Comparison of ENCODE assay signal across 9 cellular contexts in genomic region chr2:70861774-70862644, GRCh38. TPM values are rescaled to one million over a fixed set of nuclear protein-coding genes. Genes with fewer than 3 reads are reported as not detected.
DNase-seq lines count a peak whose midpoint lies in the region; ATAC-seq, FAIRE-seq and TF ChIP-seq lines count a peak whose summit lies in the region.
"Had no signal": no experiment of that assay in that cellular context is flagged by ENCODE, and none has a peak within 500 bp of the region (broad histone marks: within the 10 kb centered on the region; RNA-seq: fewer than 3 reads in every experiment).

No MANE protein-coding gene starts in this region.

- no peaks in the 10 kb centered on the region for H3K9me3 Mint-ChIP-seq in activated CD4-positive, alpha-beta T cell treated with anti-CD3 and anti-CD28 coated beads, Interleukin-2, amount 10 ng/mL, durations not matched to agents 24 days and 14 days

- TF ChIP-seq CTCF in D721Med (IDR thresholded peaks at IDR 0.05; ENCODE audit: insufficient read depth, missing control alignments) (peak; percentile 91), coronary artery (IDR thresholded peaks at IDR 0.05) (peak; percentile 92), left lung (IDR thresholded peaks at IDR 0.05) (peak; percentile 89 to 90)

- peak overlapping the region; percentile 12 for H3K4me3 Mint-ChIP-seq in activated CD4-positive, alpha-beta T cell treated with anti-CD3 and anti-CD28 coated beads, Interleukin-2, amount 10 ng/mL, durations not matched to agents 24 days and 14 days
- H3K4me3 Mint-ChIP-seq: activated naive CD8-positive, alpha-beta T cell had no signal

- no peaks in the 10 kb centered on the region for H3K9me3 ChIP-seq in left lung

- DNase-seq in D721Med (ENCODE audit: insufficient read length, low spot score) (peak; percentile 59), NCI-H524 treated with DMSO at 0.1 percent for 48 hours (lab: John Stamatoyannopoulos, UW) (peak; percentile 7), coronary artery (ENCODE audit: low spot score) (no peak), left lung (peak; percentile 78 to 85)
- DNase-seq in activated CD4-positive, alpha-beta T cell treated with anti-CD3 and anti-CD28 coated beads, Interleukin-2, amount 10 ng/mL, durations not matched to agents 24 days and 14 days = peak; percentile 92
- peak; percentile 58 to 65 for DNase-seq in stimulated activated CD4-positive, alpha-beta T cell treated with anti-CD3 and anti-CD28 coated beads, Interleukin-4, amount 100 ng/mL, for 4 hours

- peak; percentile 68 for ATAC-seq in HG02759 (IDR thresholded peaks at IDR 0.05; ENCODE audit: unreplicated experiment)
- ATAC-seq in left lung = peak; percentile 99
- ATAC-seq in GM21381 (IDR thresholded peaks at IDR 0.05; ENCODE audit: unreplicated experiment) = no peak

- H3K4me1 ChIP-seq in left lung = no peaks in the 10 kb centered on the region

- no peaks in the 10 kb centered on the region for H3K36me3 Mint-ChIP-seq in activated CD4-positive, alpha-beta T cell treated with anti-CD3 and anti-CD28 coated beads, Interleukin-2, amount 10 ng/mL, durations not matched to agents 24 days and 14 days (ENCODE audit: low read depth)
- H3K36me3 Mint-ChIP-seq: activated naive CD8-positive, alpha-beta T cell had no signal

- H3K27ac ChIP-seq in coronary artery (no peak overlapping the region), left lung (no peak overlapping the region)

- peaks cover 57% of the 10 kb centered on the region for H3K27me3 Mint-ChIP-seq in activated CD4-positive, alpha-beta T cell treated with anti-CD3 and anti-CD28 coated beads, Interleukin-2, amount 10 ng/mL, durations not matched to agents 24 days and 14 days

- H3K4me1 Mint-ChIP-seq in activated CD4-positive, alpha-beta T cell treated with anti-CD3 and anti-CD28 coated beads, Interleukin-2, amount 10 ng/mL, durations not matched to agents 24 days and 14 days = peaks cover 9% of the 10 kb centered on the region

- intact Hi-C loops in activated CD4-positive, alpha-beta T cell treated with anti-CD3 and anti-CD28 coated beads, Interleukin-2, amount 10 ng/mL, durations not matched to agents 24 days and 14 days (cut with micrococcal nuclease) = loop anchor here (2.0 to 5.0 kb wide), 3 partner anchors 45 to 75 kb away; no protein-coding TSS in a partner anchor
- intact Hi-C loops in left lung (cut with DNase I) = no loop called here

- FAIRE-seq in D721Med (lab: Jason Lieb, UNC) = no peak

- H3K4me3 ChIP-seq in coronary artery = peak overlapping the region; percentile 7
- H3K4me3 ChIP-seq in left lung = no peak overlapping the region

- H3K27ac Mint-ChIP-seq in activated CD4-positive, alpha-beta T cell treated with anti-CD3 and anti-CD28 coated beads, Interleukin-2, amount 10 ng/mL, durations not matched to agents 24 days and 14 days = no peak overlapping the region
- H3K27ac Mint-ChIP-seq: activated naive CD8-positive, alpha-beta T cell had no signal

- peaks cover 19 to 48% of the 10 kb centered on the region in 2 donors for H3K27me3 ChIP-seq in left lung

- no peaks in the 10 kb centered on the region for H3K36me3 ChIP-seq in left lung

RNA-seq across cellular contexts. Expression of gene CD207, which starts 26.4 kb away (rescaled TPM):
- not detected in 2 replicates for total RNA-seq in activated CD4-positive, alpha-beta T cell treated with anti-CD3 and anti-CD28 coated beads, Interleukin-2, amount 10 ng/mL, durations not matched to agents 24 days and 14 days
- under 1 TPM; 0.13 to 0.73 TPM for total RNA-seq in left lung

RNA-seq across cellular contexts. Expression of gene VAX2, which starts 38.4 kb away (rescaled TPM):
- total RNA-seq in activated CD4-positive, alpha-beta T cell treated with anti-CD3 and anti-CD28 coated beads, Interleukin-2, amount 10 ng/mL, durations not matched to agents 24 days and 14 days = not detected in 2 replicates
- total RNA-seq in left lung = 1 to 10 TPM in 1 of 2 donors, under 1 TPM in 1; 0.71 to 1.3 TPM

RNA-seq across cellular contexts. Expression of gene CLEC4F, which starts 41.6 kb away (rescaled TPM):
- total RNA-seq in activated CD4-positive, alpha-beta T cell treated with anti-CD3 and anti-CD28 coated beads, Interleukin-2, amount 10 ng/mL, durations not matched to agents 24 days and 14 days = not detected in 2 replicates
- total RNA-seq in left lung = under 1 TPM; 0.20 to 0.31 TPM
